Comparison of ENCODE assay signal across 19 cellular contexts in the genomic region with DNA sequence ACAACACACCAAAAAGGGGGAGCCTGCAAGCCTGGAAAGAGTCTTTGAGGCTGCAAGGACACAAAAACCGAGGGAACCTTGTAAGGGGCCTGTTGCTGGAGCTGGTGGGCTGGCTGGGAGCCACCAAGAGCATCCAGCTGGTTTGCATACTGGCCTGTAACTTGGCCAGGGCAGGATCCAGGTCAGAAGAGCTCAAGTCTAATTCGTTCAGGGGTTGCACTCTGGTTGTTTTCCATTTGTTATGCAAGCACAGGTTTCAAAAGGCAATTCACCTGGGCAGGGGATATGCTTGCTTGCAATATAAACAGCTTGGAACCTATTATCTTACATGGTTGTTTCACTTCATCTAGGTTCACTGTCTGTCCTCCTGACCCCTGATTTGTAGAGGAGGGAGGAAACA.
DNase-seq lines count a peak whose midpoint lies in the region; ATAC-seq and TF ChIP-seq lines count a peak whose summit lies in the region.
"Had no signal": no experiment of that assay in that cellular context is flagged by ENCODE, and none has a peak within 500 bp of the region (broad histone marks: within the 10 kb centered on the region; RNA-seq: fewer than 3 reads in every experiment).

No MANE protein-coding gene starts in this region.

- H3K27ac Mint-ChIP-seq in activated B cell treated with CpG ODN at 0.5 μM for 24 hours (peak overlapping the region; percentile 76), neural progenitor cell (no peak overlapping the region)
- H3K27ac Mint-ChIP-seq: CD4-positive, alpha-beta T cell had no signal

- no peaks in the 10 kb centered on the region for H3K4me1 ChIP-seq in neural progenitor cell

- H3K4me1 Mint-ChIP-seq in activated B cell treated with CpG ODN at 0.5 μM for 24 hours (peaks cover 93% of the 10 kb centered on the region), neural progenitor cell (no peaks in the 10 kb centered on the region)

- no peaks in the 10 kb centered on the region for H3K79me2 ChIP-seq in neural progenitor cell (ENCODE audit: low read depth)

- peaks cover 1% of the 10 kb centered on the region for H3K36me3 Mint-ChIP-seq in activated B cell treated with CpG ODN at 0.5 μM for 24 hours (ENCODE audit: low read depth)
- H3K36me3 Mint-ChIP-seq in neural progenitor cell, result no peaks in the 10 kb centered on the region

- no peaks in the 10 kb centered on the region for H3F3A ChIP-seq in neural progenitor cell (ENCODE audit: low read depth)

- H3K27me3 ChIP-seq in neural progenitor cell, result no peaks in the 10 kb centered on the region
- no peaks in the 10 kb centered on the region for H3K27me3 ChIP-seq in WERI-Rb-1 (ENCODE audit: insufficient read depth, low read depth, severe bottlenecking)
- H3K27me3 ChIP-seq: BLaER1 had no signal

- no peaks in the 10 kb centered on the region for H3K36me3 ChIP-seq in neural progenitor cell
- H3K36me3 ChIP-seq in WERI-Rb-1, result no peaks in the 10 kb centered on the region
- H3K36me3 ChIP-seq: BLaER1 had no signal

- H3K9me3 Mint-ChIP-seq in activated B cell treated with CpG ODN at 0.5 μM for 24 hours, result no peaks in the 10 kb centered on the region
- no peaks in the 10 kb centered on the region for H3K9me3 Mint-ChIP-seq in neural progenitor cell
- H3K9me3 Mint-ChIP-seq: CD4-positive, alpha-beta T cell had no signal

- H4K20me1 ChIP-seq in neural progenitor cell (ENCODE audit: low read depth), result no peaks in the 10 kb centered on the region
- H4K20me1 ChIP-seq: BLaER1 had no signal

- no peak overlapping the region for H3K4me3 ChIP-seq in neural progenitor cell
- no peak overlapping the region for H3K4me3 ChIP-seq in WERI-Rb-1 (ENCODE audit: low read depth, low read length)
- H3K4me3 ChIP-seq: A549, BLaER1 had no signal

- no peaks in the 10 kb centered on the region for H3K9me3 ChIP-seq in neural progenitor cell (ENCODE audit: low read depth)
- no peaks in the 10 kb centered on the region for H3K9me3 ChIP-seq in WERI-Rb-1 (ENCODE audit: severe bottlenecking)
- H3K9me3 ChIP-seq: A549, BLaER1 had no signal

- TF ChIP-seq CTCF in activated B cell treated with CpG ODN at 0.5 μM for 24 hours (IDR thresholded peaks at IDR 0.05) (no peak), neural progenitor cell (IDR thresholded peaks at IDR 0.05) (no peak), WERI-Rb-1 (IDR thresholded peaks at IDR 0.05; ENCODE audit: low read depth, low read length) (no peak)

- no peak overlapping the region for H3K4me2 ChIP-seq in neural progenitor cell
- H3K4me2 ChIP-seq: A549, KMS-11 had no signal

- no peak for ATAC-seq in activated B cell treated with CpG ODN at 0.5 μM for 24 hours (ENCODE audit: low read depth)
- no peak for ATAC-seq in HG03457 (IDR thresholded peaks at IDR 0.05; ENCODE audit: unreplicated experiment)
- no peak for ATAC-seq in GM21723 (IDR thresholded peaks at IDR 0.05; ENCODE audit: unreplicated experiment)
- ATAC-seq: A549, Right ventricle myocardium inferior had no signal

- no peak overlapping the region for H3K9ac ChIP-seq in neural progenitor cell
- H3K9ac ChIP-seq: BLaER1, KMS-11 had no signal

- DNase-seq in DMS79 treated with DMSO at 0.1 percent for 48 hours (lab: John Stamatoyannopoulos, UW) (peak; percentile 68), NCI-H510A treated with DMSO at 0.1 percent for 48 hours (lab: John Stamatoyannopoulos, UW) (peak; percentile 88), activated B cell treated with CpG ODN at 0.5 μM for 24 hours (no peak), neural progenitor cell (ENCODE audit: low spot score) (no peak), WERI-Rb-1 (no peak), AG08396 (ENCODE audit: low spot score) (no peak)
- DNase-seq: CD4-positive, alpha-beta T cell; COR-L47; MV-4-11; NCI-H1694 treated with DMSO at 0.1 percent for 48 hours; NCI-H2081 treated with DMSO at 0.1 percent for 48 hours; NCI-H774 had no signal

- H3K4me3 Mint-ChIP-seq in activated B cell treated with CpG ODN at 0.5 μM for 24 hours (peak overlapping the region; percentile 35), neural progenitor cell (no peak overlapping the region)
- H3K4me3 Mint-ChIP-seq: CD4-positive, alpha-beta T cell had no signal

- CTCF ChIA-PET in activated B cell treated with CpG ODN at 0.5 μM for 24 hours (lab: Charles Lee), result interaction anchor here (1.3 to 3.1 kb wide), 4 partner anchors 21 to 215 kb away, joined by 3 to 14 read pairs (median 3); no protein-coding TSS in a partner anchor

- POLR2A ChIA-PET in activated B cell treated with CpG ODN at 0.5 μM for 24 hours (lab: Charles Lee), result interaction anchor here (0.8 to 1.9 kb wide), 6 partner anchors 11 to 214 kb away, joined by 3 to 7 read pairs (median 4); no protein-coding TSS in a partner anchor

- intact Hi-C loops in activated B cell treated with CpG ODN at 0.5 μM for 24 hours (cut with micrococcal nuclease), result loop anchor here (5.0 to 10.0 kb wide), 2 partner anchors 300 to 752 kb away; a partner anchor contains a TSS

- no peaks in the 10 kb centered on the region for H3K27me3 Mint-ChIP-seq in activated B cell treated with CpG ODN at 0.5 μM for 24 hours
- no peaks in the 10 kb centered on the region for H3K27me3 Mint-ChIP-seq in neural progenitor cell (ENCODE audit: insufficient read depth, low read depth)
- H3K27me3 Mint-ChIP-seq: CD4-positive, alpha-beta T cell had no signal

- peak overlapping the region; percentile 2 for H2AFZ ChIP-seq in neural progenitor cell (replicated peaks)

- H3K27ac ChIP-seq in neural progenitor cell (no peak overlapping the region), WERI-Rb-1 (no peak overlapping the region)
- H3K27ac ChIP-seq: A549, BLaER1, HL-60, KMS-11 had no signal

Comparison
In these comparisons a context has a peak if more than half of its experiments do, and no peak if none do; other contexts are left out.
1. DNase-seq: peak in DMS79 treated with DMSO at 0.1 percent for 48 hours (single experiment) and NCI-H510A treated with DMSO at 0.1 percent for 48 hours (single experiment); none in activated B cell treated with CpG ODN at 0.5 μM for 24 hours (single experiment), neural progenitor cell (single experiment), WERI-Rb-1 (single experiment) and AG08396 (single experiment).